ENCODE assay signal across 9 cellular contexts in the genomic region with DNA sequence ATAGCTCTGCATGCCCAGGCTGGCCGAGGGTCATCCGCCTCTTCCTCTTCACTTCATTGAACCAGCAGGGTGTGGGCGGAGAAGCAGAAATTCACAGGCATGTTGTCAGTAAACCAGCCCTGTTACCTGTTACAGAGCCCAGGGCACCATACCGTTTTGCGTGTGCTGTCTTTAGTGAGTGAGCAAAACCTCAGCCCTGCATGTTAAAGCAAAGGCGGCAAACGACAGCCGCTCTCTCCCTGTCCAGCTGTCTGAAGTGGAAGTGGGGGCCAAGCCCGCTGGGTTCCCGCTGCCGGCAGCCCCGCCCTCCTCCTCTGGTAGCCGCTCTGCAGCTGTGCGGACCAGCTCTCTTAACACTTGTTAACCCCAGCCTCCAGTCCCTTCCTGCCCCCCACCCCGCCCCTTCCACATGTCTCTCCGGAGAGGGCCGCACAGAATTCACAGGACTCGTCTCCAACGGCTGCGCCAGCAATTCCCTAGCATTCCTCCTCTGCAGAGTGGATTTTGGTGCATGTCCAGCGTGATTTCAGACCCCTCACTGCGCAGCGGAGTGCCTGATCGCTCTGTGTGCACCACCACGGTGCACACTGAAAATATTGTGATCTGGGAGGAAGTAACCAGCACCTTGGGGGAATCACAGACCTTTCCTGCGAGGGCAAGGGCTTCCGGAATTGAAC. TPM values are rescaled to one million over a fixed set of nuclear protein-coding genes. Genes with fewer than 3 reads are reported as not detected.
DNase-seq lines count a peak whose midpoint lies in the region; ATAC-seq and TF ChIP-seq lines count a peak whose summit lies in the region.
"Had no signal": no experiment of that assay in that cellular context is flagged by ENCODE, and none has a peak within 500 bp of the region (broad histone marks: within the 10 kb centered on the region; RNA-seq: fewer than 3 reads in every experiment).

No MANE protein-coding gene starts in this region.

- H3K4me3 ChIP-seq in WI38 (ENCODE audit: low read depth, low read length) = peak overlapping the region; percentile 37

- peak overlapping the region; percentile 60 for H3K27ac Mint-ChIP-seq in progenitor cell of endocrine pancreas
- no peak overlapping the region for H3K27ac Mint-ChIP-seq in activated naive CD4-positive, alpha-beta T cell treated with anti-CD3 and anti-CD28 coated beads for 36 hours

- H3K4me1 Mint-ChIP-seq in progenitor cell of endocrine pancreas (ENCODE audit: low read depth) = peaks cover 17% of the 10 kb centered on the region
- H3K4me1 Mint-ChIP-seq in activated naive CD4-positive, alpha-beta T cell treated with anti-CD3 and anti-CD28 coated beads for 36 hours (ENCODE audit: low read depth) = peaks cover 17% of the 10 kb centered on the region

- no peak overlapping the region for H3K4me3 Mint-ChIP-seq in progenitor cell of endocrine pancreas (ENCODE audit: low read depth)
- H3K4me3 Mint-ChIP-seq in activated naive CD4-positive, alpha-beta T cell treated with anti-CD3 and anti-CD28 coated beads for 36 hours = no peak overlapping the region

- intact Hi-C loops in left cardiac atrium (cut with DNase I) = no loop called here
- intact Hi-C loops in activated naive CD4-positive, alpha-beta T cell treated with anti-CD3 and anti-CD28 coated beads for 36 hours (cut with micrococcal nuclease) = no loop called here

- ATAC-seq in left cardiac atrium (peak; percentile 56 to 74), GM18870 (IDR thresholded peaks at IDR 0.05; ENCODE audit: unreplicated experiment) (no peak), HG03378 (IDR thresholded peaks at IDR 0.05; ENCODE audit: unreplicated experiment) (no peak), GM18858 (IDR thresholded peaks at IDR 0.05; ENCODE audit: unreplicated experiment) (no peak)

- CTCF ChIA-PET in GM10248 (lab: Yijun Ruan, JAX) = interaction anchor here (1.6 to 1.7 kb wide), 2 partner anchors 10 to 60 kb away, joined by 4 to 7 read pairs; a partner anchor contains a TSS
- CTCF ChIA-PET in activated naive CD4-positive, alpha-beta T cell treated with anti-CD3 and anti-CD28 coated beads for 36 hours (lab: Charles Lee) = no interaction called here

- POLR2A ChIA-PET in GM10248 (lab: Yijun Ruan, JAX) = no interaction called here

- H3K9me3 Mint-ChIP-seq in progenitor cell of endocrine pancreas (ENCODE audit: low read depth) = no peaks in the 10 kb centered on the region
- no peaks in the 10 kb centered on the region for H3K9me3 Mint-ChIP-seq in activated naive CD4-positive, alpha-beta T cell treated with anti-CD3 and anti-CD28 coated beads for 36 hours

- DNase-seq in GM10248 (ENCODE audit: extremely low spot score) (peak; percentile 53), left cardiac atrium (peak; percentile 79), progenitor cell of endocrine pancreas (ENCODE audit: low spot score, unreplicated experiment) (no peak)
- DNase-seq in activated naive CD4-positive, alpha-beta T cell treated with anti-CD3 and anti-CD28 coated beads for 36 hours = no peak
- DNase-seq: Karpas-422 had no signal

- peaks cover 7% of the 10 kb centered on the region for H3K27me3 Mint-ChIP-seq in progenitor cell of endocrine pancreas
- H3K27me3 Mint-ChIP-seq in activated naive CD4-positive, alpha-beta T cell treated with anti-CD3 and anti-CD28 coated beads for 36 hours (ENCODE audit: low read depth) = no peaks in the 10 kb centered on the region

- TF ChIP-seq CTCF in GM10248 (IDR thresholded peaks at IDR 0.05; ENCODE audit: control extremely low read depth, extremely low read depth, low read depth, missing control alignments) (no peak), WI38 (IDR thresholded peaks at IDR 0.05; ENCODE audit: low read depth, low read length) (no peak), progenitor cell of endocrine pancreas (IDR thresholded peaks at IDR 0.05; ENCODE audit: unreplicated experiment) (no peak)

- H3K36me3 Mint-ChIP-seq in progenitor cell of endocrine pancreas (ENCODE audit: insufficient read depth) = no peaks in the 10 kb centered on the region
- H3K36me3 Mint-ChIP-seq in activated naive CD4-positive, alpha-beta T cell treated with anti-CD3 and anti-CD28 coated beads for 36 hours (ENCODE audit: low read depth) = no peaks in the 10 kb centered on the region

RNA-seq across cellular contexts. Expression of a gene that starts 12.7 kb away (rescaled TPM):
- total RNA-seq in left cardiac atrium (10 to 100 TPM in 1 of 2 donors, 1 to 10 TPM in 1; 7.8 to 10.2 TPM), progenitor cell of endocrine pancreas (11.6 and 12.3 TPM in 2 replicates)
- 10 to 100 TPM in 1 of 2 experiments, 1 to 10 TPM in 1; 8.9 to 12.0 TPM for total RNA-seq in activated naive CD4-positive, alpha-beta T cell treated with anti-CD3 and anti-CD28 coated beads for 36 hours

RNA-seq across cellular contexts. Expression of a gene that starts 34.0 kb away (rescaled TPM):
- total RNA-seq in left cardiac atrium = 10 to 100 TPM; 10.5 to 11.1 TPM
- 39.5 and 39.7 TPM in 2 replicates for total RNA-seq in progenitor cell of endocrine pancreas
- total RNA-seq in activated naive CD4-positive, alpha-beta T cell treated with anti-CD3 and anti-CD28 coated beads for 36 hours = 1 to 10 TPM; 4.0 to 4.2 TPM

RNA-seq across cellular contexts. Expression of a gene that starts 36.8 kb away (rescaled TPM):
- 1 to 10 TPM; 1.9 to 3.3 TPM for total RNA-seq in left cardiac atrium
- 5.0 and 6.4 TPM in 2 replicates for total RNA-seq in progenitor cell of endocrine pancreas
- total RNA-seq in activated naive CD4-positive, alpha-beta T cell treated with anti-CD3 and anti-CD28 coated beads for 36 hours = under 1 TPM; 0.21 to 0.40 TPM

RNA-seq across cellular contexts. Expression of a gene that starts 42.9 kb away (rescaled TPM):
- total RNA-seq in left cardiac atrium = 10 to 100 TPM; 26.8 to 66.7 TPM
- 4.4 and 6.0 TPM in 2 replicates for total RNA-seq in progenitor cell of endocrine pancreas
- not detected for total RNA-seq in activated naive CD4-positive, alpha-beta T cell treated with anti-CD3 and anti-CD28 coated beads for 36 hours

Comparison
In these comparisons a context has a peak if more than half of its experiments do, and no peak if none do; other contexts are left out.
1. DNase-seq: peak in GM10248 (single experiment) and left cardiac atrium (single experiment); none in progenitor cell of endocrine pancreas (single experiment) and activated naive CD4-positive, alpha-beta T cell treated with anti-CD3 and anti-CD28 coated beads for 36 hours (single experiment).
2. ATAC-seq: peak in left cardiac atrium (2 of 2); none in GM18870 (single experiment), HG03378 (single experiment) and GM18858 (single experiment).